ENCODE assay signal across 1 cellular context in the genomic region with DNA sequence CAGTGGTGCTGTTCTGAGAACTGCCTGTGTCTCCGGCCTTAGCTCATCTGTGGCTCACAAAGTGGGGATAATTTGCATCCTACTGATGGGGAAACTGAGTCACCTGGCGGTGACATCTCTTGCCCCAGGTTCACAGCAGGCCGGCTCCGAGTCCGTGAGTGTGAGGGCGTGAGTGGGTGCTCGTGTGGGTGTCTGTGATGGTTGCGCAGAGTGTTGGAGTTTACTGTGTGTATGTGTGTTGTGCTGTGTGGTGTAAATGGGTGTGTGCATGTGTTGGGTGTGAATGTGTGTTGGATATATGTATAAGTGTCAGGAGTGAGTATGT.
TF ChIP-seq lines count a peak whose summit lies in the region.

No MANE protein-coding gene starts in this region.

TF ChIP-seq in GM23338, 12 proteins besides CTCF, POLR2A, EP300 and RAD21 (continued from another document):
- TF ChIP-seq EZH2 (IDR thresholded peaks at IDR 0.05; ENCODE audit: low read depth, unreplicated experiment): no peak
- no peak for TF ChIP-seq JUNB (IDR thresholded peaks at IDR 0.05; ENCODE audit: unreplicated experiment)
- no peak for TF ChIP-seq EZH2phosphoT487 (IDR thresholded peaks at IDR 0.05; ENCODE audit: unreplicated experiment)
- TF ChIP-seq, protein P1, sequence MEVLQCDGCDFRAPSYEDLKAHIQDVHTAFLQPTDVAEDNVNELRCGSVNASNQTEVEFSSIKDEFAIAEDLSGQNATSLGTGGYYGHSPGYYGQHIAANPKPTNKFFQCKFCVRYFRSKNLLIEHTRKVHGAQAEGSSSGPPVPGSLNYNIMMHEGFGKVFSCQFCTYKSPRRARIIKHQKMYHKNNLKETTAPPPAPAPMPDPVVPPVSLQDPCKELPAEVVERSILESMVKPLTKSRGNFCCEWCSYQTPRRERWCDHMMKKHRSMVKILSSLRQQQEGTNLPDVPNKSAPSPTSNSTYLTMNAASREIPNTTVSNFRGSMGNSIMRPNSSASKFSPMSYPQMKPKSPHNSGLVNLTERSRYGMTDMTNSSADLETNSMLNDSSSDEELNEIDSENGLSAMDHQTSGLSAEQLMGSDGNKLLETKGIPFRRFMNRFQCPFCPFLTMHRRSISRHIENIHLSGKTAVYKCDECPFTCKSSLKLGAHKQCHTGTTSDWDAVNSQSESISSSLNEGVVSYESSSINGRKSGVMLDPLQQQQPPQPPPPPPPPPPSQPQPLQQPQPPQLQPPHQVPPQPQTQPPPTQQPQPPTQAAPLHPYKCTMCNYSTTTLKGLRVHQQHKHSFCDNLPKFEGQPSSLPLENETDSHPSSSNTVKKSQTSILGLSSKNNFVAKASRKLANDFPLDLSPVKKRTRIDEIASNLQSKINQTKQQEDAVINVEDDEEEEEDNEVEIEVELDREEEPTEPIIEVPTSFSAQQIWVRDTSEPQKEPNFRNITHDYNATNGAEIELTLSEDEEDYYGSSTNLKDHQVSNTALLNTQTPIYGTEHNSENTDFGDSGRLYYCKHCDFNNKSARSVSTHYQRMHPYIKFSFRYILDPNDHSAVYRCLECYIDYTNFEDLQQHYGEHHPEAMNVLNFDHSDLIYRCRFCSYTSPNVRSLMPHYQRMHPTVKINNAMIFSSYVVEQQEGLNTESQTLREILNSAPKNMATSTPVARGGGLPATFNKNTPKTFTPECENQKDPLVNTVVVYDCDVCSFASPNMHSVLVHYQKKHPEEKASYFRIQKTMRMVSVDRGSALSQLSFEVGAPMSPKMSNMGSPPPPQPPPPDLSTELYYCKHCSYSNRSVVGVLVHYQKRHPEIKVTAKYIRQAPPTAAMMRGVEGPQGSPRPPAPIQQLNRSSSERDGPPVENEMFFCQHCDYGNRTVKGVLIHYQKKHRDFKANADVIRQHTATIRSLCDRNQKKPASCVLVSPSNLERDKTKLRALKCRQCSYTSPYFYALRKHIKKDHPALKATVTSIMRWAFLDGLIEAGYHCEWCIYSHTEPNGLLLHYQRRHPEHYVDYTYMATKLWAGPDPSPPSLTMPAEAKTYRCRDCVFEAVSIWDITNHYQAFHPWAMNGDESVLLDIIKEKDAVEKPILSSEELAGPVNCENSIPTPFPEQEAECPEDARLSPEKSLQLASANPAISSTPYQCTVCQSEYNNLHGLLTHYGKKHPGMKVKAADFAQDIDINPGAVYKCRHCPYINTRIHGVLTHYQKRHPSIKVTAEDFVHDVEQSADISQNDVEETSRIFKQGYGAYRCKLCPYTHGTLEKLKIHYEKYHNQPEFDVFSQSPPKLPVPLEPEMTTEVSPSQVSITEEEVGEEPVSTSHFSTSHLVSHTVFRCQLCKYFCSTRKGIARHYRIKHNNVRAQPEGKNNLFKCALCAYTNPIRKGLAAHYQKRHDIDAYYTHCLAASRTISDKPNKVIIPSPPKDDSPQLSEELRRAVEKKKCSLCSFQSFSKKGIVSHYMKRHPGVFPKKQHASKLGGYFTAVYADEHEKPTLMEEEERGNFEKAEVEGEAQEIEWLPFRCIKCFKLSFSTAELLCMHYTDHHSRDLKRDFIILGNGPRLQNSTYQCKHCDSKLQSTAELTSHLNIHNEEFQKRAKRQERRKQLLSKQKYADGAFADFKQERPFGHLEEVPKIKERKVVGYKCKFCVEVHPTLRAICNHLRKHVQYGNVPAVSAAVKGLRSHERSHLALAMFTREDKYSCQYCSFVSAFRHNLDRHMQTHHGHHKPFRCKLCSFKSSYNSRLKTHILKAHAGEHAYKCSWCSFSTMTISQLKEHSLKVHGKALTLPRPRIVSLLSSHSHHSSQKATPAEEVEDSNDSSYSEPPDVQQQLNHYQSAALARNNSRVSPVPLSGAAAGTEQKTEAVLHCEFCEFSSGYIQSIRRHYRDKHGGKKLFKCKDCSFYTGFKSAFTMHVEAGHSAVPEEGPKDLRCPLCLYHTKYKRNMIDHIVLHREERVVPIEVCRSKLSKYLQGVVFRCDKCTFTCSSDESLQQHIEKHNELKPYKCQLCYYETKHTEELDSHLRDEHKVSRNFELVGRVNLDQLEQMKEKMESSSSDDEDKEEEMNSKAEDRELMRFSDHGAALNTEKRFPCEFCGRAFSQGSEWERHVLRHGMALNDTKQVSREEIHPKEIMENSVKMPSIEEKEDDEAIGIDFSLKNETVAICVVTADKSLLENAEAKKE (CRISPR knock-in tag; IDR thresholded peaks at IDR 0.05): no peak
- no peak for TF ChIP-seq STAT1 (IDR thresholded peaks at IDR 0.05; ENCODE audit: unreplicated experiment)
- TF ChIP-seq NANOG (IDR thresholded peaks at IDR 0.05; ENCODE audit: borderline replicate concordance): no peak
- no peak for TF ChIP-seq ZNF331 (CRISPR knock-in tag; IDR thresholded peaks at IDR 0.05; ENCODE audit: low read depth)
- TF ChIP-seq, protein P2, sequence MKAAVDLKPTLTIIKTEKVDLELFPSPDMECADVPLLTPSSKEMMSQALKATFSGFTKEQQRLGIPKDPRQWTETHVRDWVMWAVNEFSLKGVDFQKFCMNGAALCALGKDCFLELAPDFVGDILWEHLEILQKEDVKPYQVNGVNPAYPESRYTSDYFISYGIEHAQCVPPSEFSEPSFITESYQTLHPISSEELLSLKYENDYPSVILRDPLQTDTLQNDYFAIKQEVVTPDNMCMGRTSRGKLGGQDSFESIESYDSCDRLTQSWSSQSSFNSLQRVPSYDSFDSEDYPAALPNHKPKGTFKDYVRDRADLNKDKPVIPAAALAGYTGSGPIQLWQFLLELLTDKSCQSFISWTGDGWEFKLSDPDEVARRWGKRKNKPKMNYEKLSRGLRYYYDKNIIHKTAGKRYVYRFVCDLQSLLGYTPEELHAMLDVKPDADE (IDR thresholded peaks at IDR 0.05): no peak
